Comparison of ENCODE assay signal across 8 cellular contexts in genomic region chr17:38428150-38428642, GRCh38. TPM values are rescaled to one million over a fixed set of nuclear protein-coding genes. Genes with fewer than 3 reads are reported as not detected.
DNase-seq lines count a peak whose midpoint lies in the region; ATAC-seq and TF ChIP-seq lines count a peak whose summit lies in the region.

Gene ARHGAP23 (plus strand): TSS chr17:38428464. CDS start chr17:38428486, 22 bp downstream.

- H3K27me3 ChIP-seq in GM06990 (replicated peaks; ENCODE audit: control insufficient read depth, insufficient read depth, low read length) (no peaks in the 10 kb centered on the region), thoracic aorta (replicated peaks; ENCODE audit: insufficient read depth) (no peaks in the 10 kb centered on the region)
- peaks cover 0 to 9% of the 10 kb centered on the region in 2 donors for H3K27me3 ChIP-seq in naive thymus-derived CD4-positive, alpha-beta T cell (ENCODE audit: control insufficient read depth in 2 of 2, insufficient read depth in 2 of 2, low read length in 2 of 2)

- H4K20me1 ChIP-seq in OCI-LY7 (ENCODE audit: insufficient read depth, low read length), result no peaks in the 10 kb centered on the region

- intact Hi-C loops in OCI-LY7 (cut with micrococcal nuclease; ENCODE audit: unreplicated experiment), result loop anchor here (10.0 kb wide), 1 partner anchor 237 kb away; no protein-coding TSS in a partner anchor
- intact Hi-C loops in naive thymus-derived CD4-positive, alpha-beta T cell (cut with micrococcal nuclease), result no loop called here

- H3K27ac ChIP-seq in OCI-LY7 (ENCODE audit: low read depth, low read length, poor library complexity, severe bottlenecking), result peak within 1 kb of the TSS; percentile 31
- H3K27ac ChIP-seq in naive thymus-derived CD4-positive, alpha-beta T cell (ENCODE audit: low read depth, low read length), result peak within 1 kb of the TSS; percentile 37
- peak within 1 kb of the TSS; percentile 91 to 99 for H3K27ac ChIP-seq in thoracic aorta

- H3K4me1 ChIP-seq in OCI-LY7 (ENCODE audit: insufficient read depth, low read length, poor library complexity, severe bottlenecking), result peaks cover 27% of the 10 kb centered on the region
- H3K4me1 ChIP-seq in naive thymus-derived CD4-positive, alpha-beta T cell (ENCODE audit: control insufficient read depth in 2 of 2, insufficient read depth in 2 of 2, low read length in 2 of 2), result peaks cover 5 to 10% of the 10 kb centered on the region in 2 donors
- peaks cover 26 to 52% of the 10 kb centered on the region in 2 donors for H3K4me1 ChIP-seq in thoracic aorta (ENCODE audit: control insufficient read depth in 1 of 2, low read depth in 2 of 2)

- H3K9me2 ChIP-seq in OCI-LY7 (ENCODE audit: insufficient read depth, low read length), result no peaks in the 10 kb centered on the region

- peak within 1 kb of the TSS; percentile 49 for H3K4me3 Mint-ChIP-seq in activated naive CD4-positive, alpha-beta T cell treated with anti-CD3 and anti-CD28 coated beads, Interleukin-2, amount 10 ng/mL, durations not matched to agents 7 days and 5 days
- H3K4me3 Mint-ChIP-seq in naive thymus-derived CD4-positive, alpha-beta T cell, result peak within 1 kb of the TSS; percentile 61 to 81 (median 72)

- peaks cover 7% of the 10 kb centered on the region for H3K4me1 Mint-ChIP-seq in activated naive CD4-positive, alpha-beta T cell treated with anti-CD3 and anti-CD28 coated beads, Interleukin-2, amount 10 ng/mL, durations not matched to agents 7 days and 5 days
- peaks cover 7 to 28% (median 12%) of the 10 kb centered on the region in 7 donors for H3K4me1 Mint-ChIP-seq in naive thymus-derived CD4-positive, alpha-beta T cell

- H3K9me3 Mint-ChIP-seq in activated naive CD4-positive, alpha-beta T cell treated with anti-CD3 and anti-CD28 coated beads, Interleukin-2, amount 10 ng/mL, durations not matched to agents 7 days and 5 days, result no peaks in the 10 kb centered on the region
- H3K9me3 Mint-ChIP-seq in naive thymus-derived CD4-positive, alpha-beta T cell, result no peaks in the 10 kb centered on the region

- H3K79me2 ChIP-seq in OCI-LY7 (ENCODE audit: insufficient read depth, low read depth, low read length), result no peaks in the 10 kb centered on the region

- H3K36me3 ChIP-seq in GM06990 (ENCODE audit: control insufficient read depth, insufficient read depth, low read length), result no peaks in the 10 kb centered on the region
- H3K36me3 ChIP-seq in OCI-LY7 (ENCODE audit: insufficient read depth, low read length), result no peaks in the 10 kb centered on the region
- no peaks in the 10 kb centered on the region for H3K36me3 ChIP-seq in naive thymus-derived CD4-positive, alpha-beta T cell (ENCODE audit: control insufficient read depth in 2 of 3, insufficient read depth in 3 of 3, low read length in 3 of 3)
- no peaks in the 10 kb centered on the region for H3K36me3 ChIP-seq in thoracic aorta

- DNase-seq in GM06990 (ENCODE audit: extremely low read depth, insufficient read length) (no peak), OCI-LY7 (ENCODE audit: low spot score) (peak; percentile 51), foreskin fibroblast (peak; percentile 78 to 90), thoracic aorta (ENCODE audit: low spot score) (no peak), HuH-7 (ENCODE audit: low spot score) (no peak), GOT3 (lab: John Stamatoyannopoulos, UW) (no peak)
- peak; percentile 58 for DNase-seq in activated naive CD4-positive, alpha-beta T cell treated with anti-CD3 and anti-CD28 coated beads, Interleukin-2, amount 10 ng/mL, durations not matched to agents 7 days and 5 days
- DNase-seq in naive thymus-derived CD4-positive, alpha-beta T cell, result peak in 7 of 9 donors; percentile 18 to 50 (median 24)

- H2AFZ ChIP-seq in OCI-LY7 (ENCODE audit: low read length), result peak within 1 kb of the TSS; percentile 26; the same call in 1 of the 2 replicates

- H3K27me3 Mint-ChIP-seq in activated naive CD4-positive, alpha-beta T cell treated with anti-CD3 and anti-CD28 coated beads, Interleukin-2, amount 10 ng/mL, durations not matched to agents 7 days and 5 days, result peaks cover 82% of the 10 kb centered on the region
- peaks cover 9 to 43% (median 20%) of the 10 kb centered on the region in 5 donors for H3K27me3 Mint-ChIP-seq in naive thymus-derived CD4-positive, alpha-beta T cell

- no peak within 1 kb of the TSS for H3K27ac Mint-ChIP-seq in activated naive CD4-positive, alpha-beta T cell treated with anti-CD3 and anti-CD28 coated beads, Interleukin-2, amount 10 ng/mL, durations not matched to agents 7 days and 5 days
- peak within 1 kb of the TSS in 5 of 9 donors; percentile 20 to 83 (median 42) for H3K27ac Mint-ChIP-seq in naive thymus-derived CD4-positive, alpha-beta T cell

- H3K4me2 ChIP-seq in OCI-LY7 (ENCODE audit: low read length), result peak within 1 kb of the TSS; percentile 96

- CTCF ChIA-PET in OCI-LY7 (lab: Charles Lee; ENCODE audit: unreplicated experiment), result interaction anchor here (0.6 kb wide), 1 partner anchor 371 kb away, joined by 5 read pairs; no protein-coding TSS in a partner anchor
- CTCF ChIA-PET in activated naive CD4-positive, alpha-beta T cell treated with anti-CD3 and anti-CD28 coated beads, Interleukin-2, amount 10 ng/mL, durations not matched to agents 7 days and 5 days (lab: Charles Lee), result interaction anchor here (0.6 to 2.9 kb wide), 3 partner anchors 12 to 79 kb away, joined by 3 to 11 read pairs (median 3); no protein-coding TSS in a partner anchor
- CTCF ChIA-PET in naive thymus-derived CD4-positive, alpha-beta T cell (lab: Charles Lee), result no interaction called here

- TF ChIP-seq CTCF in GM06990 (IDR thresholded peaks at IDR 0.05; ENCODE audit: insufficient read depth, low read length, poor library complexity, severe bottlenecking), result no peak
- TF ChIP-seq CTCF in OCI-LY7 (conservative IDR thresholded peaks at IDR 0.05; ENCODE audit: low read length), result no peak
- TF ChIP-seq CTCF in foreskin fibroblast (IDR thresholded peaks at IDR 0.05; ENCODE audit: low read depth, low read length), result no peak
- no peak for TF ChIP-seq CTCF in thoracic aorta (IDR thresholded peaks at IDR 0.05)

- H3K9me3 ChIP-seq in OCI-LY7 (ENCODE audit: low read length), result no peaks in the 10 kb centered on the region
- H3K9me3 ChIP-seq in naive thymus-derived CD4-positive, alpha-beta T cell (ENCODE audit: control insufficient read depth in 2 of 3, low read length in 3 of 3), result no peaks in the 10 kb centered on the region
- no peaks in the 10 kb centered on the region for H3K9me3 ChIP-seq in thoracic aorta

- POLR2A ChIA-PET in OCI-LY7 (lab: Charles Lee), result no interaction called here
- POLR2A ChIA-PET in naive thymus-derived CD4-positive, alpha-beta T cell (lab: Charles Lee), result no interaction called here

- no peaks in the 10 kb centered on the region for H3K36me3 Mint-ChIP-seq in activated naive CD4-positive, alpha-beta T cell treated with anti-CD3 and anti-CD28 coated beads, Interleukin-2, amount 10 ng/mL, durations not matched to agents 7 days and 5 days
- no peaks in the 10 kb centered on the region for H3K36me3 Mint-ChIP-seq in naive thymus-derived CD4-positive, alpha-beta T cell

- H3K4me3 ChIP-seq in GM06990 (replicated peaks; ENCODE audit: low read depth, low read length) (peak within 1 kb of the TSS; percentile 69), OCI-LY7 (ENCODE audit: low read depth, low read length, poor library complexity, severe bottlenecking) (peak within 1 kb of the TSS; percentile 74), foreskin fibroblast (ENCODE audit: low read depth in 1 of 2, low read length in 2 of 2) (peak within 1 kb of the TSS; percentile 74 to 81), thoracic aorta (peak within 1 kb of the TSS; percentile 98)
- H3K4me3 ChIP-seq in naive thymus-derived CD4-positive, alpha-beta T cell (ENCODE audit: low read length), result peak within 1 kb of the TSS; percentile 46

- peak; percentile 66 for ATAC-seq in naive thymus-derived CD4-positive, alpha-beta T cell
- ATAC-seq in thoracic aorta (ENCODE audit: insufficient number of reproducible peaks, low FRiP score, low read depth), result peak; percentile 39

- BruUV-seq in OCI-LY7 (replicated peaks; lab: Mats Ljungman, UMichigan), result no TSS peak

RNA-seq across cellular contexts. Expression of gene ARHGAP23, which starts in this region (rescaled TPM):
- total RNA-seq in OCI-LY7 (2014; rRNA removed; shearing (Covaris generic)), result 18.6 and 25.4 TPM in 2 replicates
- total RNA-seq in OCI-LY7 (2022) (14.6 and 16.3 TPM in 2 replicates), thoracic aorta (10 to 100 TPM; 87.1 to 89.2 TPM)
- total RNA-seq in naive thymus-derived CD4-positive, alpha-beta T cell, result 1 to 10 TPM in 1 of 5 experiments, under 1 TPM in 2, not detected in 2; 0.24 to 1.3 (median 0.34) TPM
- polyA plus RNA-seq in naive thymus-derived CD4-positive, alpha-beta T cell, result not detected

Comparison
In these comparisons a context has a peak if more than half of its experiments do, and no peak if none do; other contexts are left out.
1. RNA of gene ARHGAP23 (total RNA-seq): 87.1 to 89.2 TPM in thoracic aorta and 14.6 to 25.4 TPM in OCI-LY7; 0.24 to 1.3 TPM in naive thymus-derived CD4-positive, alpha-beta T cell; every median in the first group is over 4 times any median in the second.
2. DNase-seq: peak in OCI-LY7 (single experiment), activated naive CD4-positive, alpha-beta T cell treated with anti-CD3 and anti-CD28 coated beads, Interleukin-2, amount 10 ng/mL, durations not matched to agents 7 days and 5 days (single experiment), foreskin fibroblast (2 of 2) and naive thymus-derived CD4-positive, alpha-beta T cell (7 of 9); none in GM06990 (single experiment), thoracic aorta (single experiment), HuH-7 (single experiment) and GOT3 (single experiment).
3. H3K4me3 ChIP-seq: peak in every context shown above with its lines; median percentile 98 in thoracic aorta; 78 in foreskin fibroblast; 74 in OCI-LY7; 69 in GM06990; 46 in naive thymus-derived CD4-positive, alpha-beta T cell.
4. H3K27ac ChIP-seq: peak in every context shown above with its lines; median percentile 95 in thoracic aorta; 37 in naive thymus-derived CD4-positive, alpha-beta T cell; 31 in OCI-LY7.